In the genomic region with DNA sequence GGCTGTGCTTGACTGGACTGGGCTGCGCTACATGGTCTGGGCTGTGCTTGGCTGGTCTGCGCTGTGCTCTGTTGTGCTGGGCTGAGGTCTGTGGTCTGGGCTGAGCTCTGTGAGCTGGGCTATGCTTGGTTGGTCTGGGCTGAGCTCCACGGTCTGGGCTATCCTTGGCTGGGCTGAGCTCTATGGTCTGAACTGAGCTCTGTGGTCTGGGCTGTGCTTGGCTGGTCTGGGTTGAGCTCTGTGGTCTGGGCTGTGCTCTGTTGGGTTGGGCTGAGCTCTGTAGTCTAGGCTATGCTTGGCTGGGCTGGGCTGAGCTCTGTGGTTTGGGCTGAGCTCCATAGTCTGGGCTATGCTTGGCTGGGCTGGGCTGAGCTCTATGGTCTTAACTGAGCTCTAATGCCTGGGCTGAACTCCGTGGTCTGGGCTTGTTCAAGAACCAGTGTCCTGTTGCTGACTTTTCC, we compare ENCODE assay signal across 8 cellular contexts.
DNase-seq lines count a peak whose midpoint lies in the region; ATAC-seq and TF ChIP-seq lines count a peak whose summit lies in the region.

No MANE protein-coding gene starts in this region.

- H3K4me3 ChIP-seq in right cardiac atrium (ENCODE audit: low read length) = no peak overlapping the region

- H3K27me3 ChIP-seq in right cardiac atrium (ENCODE audit: control insufficient read depth, insufficient read depth) = no peaks in the 10 kb centered on the region

- no peaks in the 10 kb centered on the region for H3K4me1 ChIP-seq in right cardiac atrium (ENCODE audit: control insufficient read depth, insufficient read depth, low read length)

- DNase-seq in ELR (ENCODE audit: low read depth) (peak; percentile 40), right cardiac atrium (peak in 2 of 3 donors; percentile 46 to 52), NCI-H1417 treated with DMSO at 0.1 percent for 48 hours (lab: John Stamatoyannopoulos, UW) (no peak)
- no peak for DNase-seq in stimulated activated CD4-positive, alpha-beta T cell treated with anti-CD3 and anti-CD28 coated beads, Interleukin-15, amount 100 ng/mL, for 24 hours

- 69% methylated on average over 4 of the region's 4 CpGs for WGBS in right cardiac atrium

- no peaks in the 10 kb centered on the region for H3K9me3 ChIP-seq in right cardiac atrium (ENCODE audit: control insufficient read depth, low read length)

- intact Hi-C loops in right cardiac atrium (cut with DNase I) = no loop called here

- ATAC-seq in GM19468 (IDR thresholded peaks at IDR 0.05; ENCODE audit: extremely low read depth, unreplicated experiment) = peak; percentile 48
- peak; percentile 86 for ATAC-seq in HG03469 (IDR thresholded peaks at IDR 0.05; ENCODE audit: unreplicated experiment)
- ATAC-seq in SK-N-SH treated with all-trans-retinoic acid at 6 μM for 48 hours = peak; percentile 77
- peak; percentile 46 to 64 for ATAC-seq in right cardiac atrium
- no peak for ATAC-seq in HG02571 (IDR thresholded peaks at IDR 0.05; ENCODE audit: unreplicated experiment)

- no peak overlapping the region for H3K27ac ChIP-seq in right cardiac atrium (ENCODE audit: low read length)

TF ChIP-seq in SK-N-SH treated with all-trans-retinoic acid at 6 μM for 48 hours, 23 proteins besides CTCF, POLR2A, EP300 and RAD21:
- no peak for TF ChIP-seq ZC3H10 (CRISPR knock-in tag; IDR thresholded peaks at IDR 0.05)
- no peak for TF ChIP-seq ISL1 (CRISPR knock-in tag; IDR thresholded peaks at IDR 0.05)
- no peak for TF ChIP-seq ZFP30 (CRISPR knock-in tag; IDR thresholded peaks at IDR 0.05)
- no peak for TF ChIP-seq GLIS3 (CRISPR knock-in tag; IDR thresholded peaks at IDR 0.05)
- TF ChIP-seq CSDC2 (CRISPR knock-in tag; IDR thresholded peaks at IDR 0.05) = no peak
- TF ChIP-seq ARNTL (CRISPR knock-in tag; IDR thresholded peaks at IDR 0.05; ENCODE audit: borderline replicate concordance, low read depth) = no peak
- TF ChIP-seq BACH2 (CRISPR knock-in tag; IDR thresholded peaks at IDR 0.05; ENCODE audit: borderline replicate concordance) = no peak
- TF ChIP-seq RARB (CRISPR knock-in tag; IDR thresholded peaks at IDR 0.05) = no peak
- TF ChIP-seq, protein P1, sequence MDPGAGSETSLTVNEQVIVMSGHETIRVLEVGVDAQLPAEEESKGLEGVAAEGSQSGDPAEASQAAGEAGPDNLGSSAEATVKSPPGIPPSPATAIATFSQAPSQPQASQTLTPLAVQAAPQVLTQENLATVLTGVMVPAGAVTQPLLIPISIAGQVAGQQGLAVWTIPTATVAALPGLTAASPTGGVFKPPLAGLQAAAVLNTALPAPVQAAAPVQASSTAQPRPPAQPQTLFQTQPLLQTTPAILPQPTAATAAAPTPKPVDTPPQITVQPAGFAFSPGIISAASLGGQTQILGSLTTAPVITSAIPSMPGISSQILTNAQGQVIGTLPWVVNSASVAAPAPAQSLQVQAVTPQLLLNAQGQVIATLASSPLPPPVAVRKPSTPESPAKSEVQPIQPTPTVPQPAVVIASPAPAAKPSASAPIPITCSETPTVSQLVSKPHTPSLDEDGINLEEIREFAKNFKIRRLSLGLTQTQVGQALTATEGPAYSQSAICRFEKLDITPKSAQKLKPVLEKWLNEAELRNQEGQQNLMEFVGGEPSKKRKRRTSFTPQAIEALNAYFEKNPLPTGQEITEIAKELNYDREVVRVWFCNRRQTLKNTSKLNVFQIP (CRISPR knock-in tag; IDR thresholded peaks at IDR 0.05; ENCODE audit: borderline replicate concordance, low read depth) = no peak
- TF ChIP-seq PPARA (CRISPR knock-in tag; IDR thresholded peaks at IDR 0.05; ENCODE audit: borderline replicate concordance) = no peak
- TF ChIP-seq, protein P2, sequence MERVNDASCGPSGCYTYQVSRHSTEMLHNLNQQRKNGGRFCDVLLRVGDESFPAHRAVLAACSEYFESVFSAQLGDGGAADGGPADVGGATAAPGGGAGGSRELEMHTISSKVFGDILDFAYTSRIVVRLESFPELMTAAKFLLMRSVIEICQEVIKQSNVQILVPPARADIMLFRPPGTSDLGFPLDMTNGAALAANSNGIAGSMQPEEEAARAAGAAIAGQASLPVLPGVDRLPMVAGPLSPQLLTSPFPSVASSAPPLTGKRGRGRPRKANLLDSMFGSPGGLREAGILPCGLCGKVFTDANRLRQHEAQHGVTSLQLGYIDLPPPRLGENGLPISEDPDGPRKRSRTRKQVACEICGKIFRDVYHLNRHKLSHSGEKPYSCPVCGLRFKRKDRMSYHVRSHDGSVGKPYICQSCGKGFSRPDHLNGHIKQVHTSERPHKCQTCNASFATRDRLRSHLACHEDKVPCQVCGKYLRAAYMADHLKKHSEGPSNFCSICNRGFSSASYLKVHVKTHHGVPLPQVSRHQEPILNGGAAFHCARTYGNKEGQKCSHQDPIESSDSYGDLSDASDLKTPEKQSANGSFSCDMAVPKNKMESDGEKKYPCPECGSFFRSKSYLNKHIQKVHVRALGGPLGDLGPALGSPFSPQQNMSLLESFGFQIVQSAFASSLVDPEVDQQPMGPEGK (CRISPR knock-in tag; IDR thresholded peaks at IDR 0.05; ENCODE audit: borderline replicate concordance) = no peak
- TF ChIP-seq ZNF565 (CRISPR knock-in tag; conservative IDR thresholded peaks at IDR 0.05; ENCODE audit: low read depth) = no peak
- no peak for TF ChIP-seq TCF4 (CRISPR knock-in tag; IDR thresholded peaks at IDR 0.05; ENCODE audit: borderline replicate concordance)
- TF ChIP-seq, protein P3, sequence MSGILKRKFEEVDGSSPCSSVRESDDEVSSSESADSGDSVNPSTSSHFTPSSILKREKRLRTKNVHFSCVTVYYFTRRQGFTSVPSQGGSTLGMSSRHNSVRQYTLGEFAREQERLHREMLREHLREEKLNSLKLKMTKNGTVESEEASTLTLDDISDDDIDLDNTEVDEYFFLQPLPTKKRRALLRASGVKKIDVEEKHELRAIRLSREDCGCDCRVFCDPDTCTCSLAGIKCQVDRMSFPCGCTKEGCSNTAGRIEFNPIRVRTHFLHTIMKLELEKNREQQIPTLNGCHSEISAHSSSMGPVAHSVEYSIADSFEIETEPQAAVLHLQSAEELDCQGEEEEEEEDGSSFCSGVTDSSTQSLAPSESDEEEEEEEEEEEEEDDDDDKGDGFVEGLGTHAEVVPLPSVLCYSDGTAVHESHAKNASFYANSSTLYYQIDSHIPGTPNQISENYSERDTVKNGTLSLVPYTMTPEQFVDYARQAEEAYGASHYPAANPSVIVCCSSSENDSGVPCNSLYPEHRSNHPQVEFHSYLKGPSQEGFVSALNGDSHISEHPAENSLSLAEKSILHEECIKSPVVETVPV (CRISPR knock-in tag; IDR thresholded peaks at IDR 0.05) = no peak
- TF ChIP-seq ZFP3 (CRISPR knock-in tag; IDR thresholded peaks at IDR 0.05) = no peak
- no peak for TF ChIP-seq ZNF8 (CRISPR knock-in tag; IDR thresholded peaks at IDR 0.05)
- no peak for TF ChIP-seq ESRRG (CRISPR knock-in tag; IDR thresholded peaks at IDR 0.05)
- TF ChIP-seq, protein P4, sequence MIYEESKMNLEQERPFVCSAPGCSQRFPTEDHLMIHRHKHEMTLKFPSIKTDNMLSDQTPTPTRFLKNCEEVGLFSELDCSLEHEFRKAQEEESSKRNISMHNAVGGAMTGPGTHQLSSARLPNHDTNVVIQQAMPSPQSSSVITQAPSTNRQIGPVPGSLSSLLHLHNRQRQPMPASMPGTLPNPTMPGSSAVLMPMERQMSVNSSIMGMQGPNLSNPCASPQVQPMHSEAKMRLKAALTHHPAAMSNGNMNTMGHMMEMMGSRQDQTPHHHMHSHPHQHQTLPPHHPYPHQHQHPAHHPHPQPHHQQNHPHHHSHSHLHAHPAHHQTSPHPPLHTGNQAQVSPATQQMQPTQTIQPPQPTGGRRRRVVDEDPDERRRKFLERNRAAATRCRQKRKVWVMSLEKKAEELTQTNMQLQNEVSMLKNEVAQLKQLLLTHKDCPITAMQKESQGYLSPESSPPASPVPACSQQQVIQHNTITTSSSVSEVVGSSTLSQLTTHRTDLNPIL (CRISPR knock-in tag; IDR thresholded peaks at IDR 0.05; ENCODE audit: low read depth) = no peak
- TF ChIP-seq, protein P5, sequence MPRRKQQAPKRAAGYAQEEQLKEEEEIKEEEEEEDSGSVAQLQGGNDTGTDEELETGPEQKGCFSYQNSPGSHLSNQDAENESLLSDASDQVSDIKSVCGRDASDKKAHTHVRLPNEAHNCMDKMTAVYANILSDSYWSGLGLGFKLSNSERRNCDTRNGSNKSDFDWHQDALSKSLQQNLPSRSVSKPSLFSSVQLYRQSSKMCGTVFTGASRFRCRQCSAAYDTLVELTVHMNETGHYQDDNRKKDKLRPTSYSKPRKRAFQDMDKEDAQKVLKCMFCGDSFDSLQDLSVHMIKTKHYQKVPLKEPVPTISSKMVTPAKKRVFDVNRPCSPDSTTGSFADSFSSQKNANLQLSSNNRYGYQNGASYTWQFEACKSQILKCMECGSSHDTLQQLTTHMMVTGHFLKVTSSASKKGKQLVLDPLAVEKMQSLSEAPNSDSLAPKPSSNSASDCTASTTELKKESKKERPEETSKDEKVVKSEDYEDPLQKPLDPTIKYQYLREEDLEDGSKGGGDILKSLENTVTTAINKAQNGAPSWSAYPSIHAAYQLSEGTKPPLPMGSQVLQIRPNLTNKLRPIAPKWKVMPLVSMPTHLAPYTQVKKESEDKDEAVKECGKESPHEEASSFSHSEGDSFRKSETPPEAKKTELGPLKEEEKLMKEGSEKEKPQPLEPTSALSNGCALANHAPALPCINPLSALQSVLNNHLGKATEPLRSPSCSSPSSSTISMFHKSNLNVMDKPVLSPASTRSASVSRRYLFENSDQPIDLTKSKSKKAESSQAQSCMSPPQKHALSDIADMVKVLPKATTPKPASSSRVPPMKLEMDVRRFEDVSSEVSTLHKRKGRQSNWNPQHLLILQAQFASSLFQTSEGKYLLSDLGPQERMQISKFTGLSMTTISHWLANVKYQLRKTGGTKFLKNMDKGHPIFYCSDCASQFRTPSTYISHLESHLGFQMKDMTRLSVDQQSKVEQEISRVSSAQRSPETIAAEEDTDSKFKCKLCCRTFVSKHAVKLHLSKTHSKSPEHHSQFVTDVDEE (CRISPR knock-in tag; IDR thresholded peaks at IDR 0.05) = no peak
- TF ChIP-seq TOX (CRISPR knock-in tag; IDR thresholded peaks at IDR 0.05; ENCODE audit: borderline replicate concordance) = no peak

Comparison
In these comparisons a context has a peak if more than half of its experiments do, and no peak if none do; other contexts are left out.
1. DNase-seq: peak in ELR (single experiment) and right cardiac atrium (2 of 3); none in stimulated activated CD4-positive, alpha-beta T cell treated with anti-CD3 and anti-CD28 coated beads, Interleukin-15, amount 100 ng/mL, for 24 hours (single experiment) and NCI-H1417 treated with DMSO at 0.1 percent for 48 hours (single experiment).